Comparison of ENCODE assay signal across 1 cellular context in genomic region chr20:3811421-3812258, GRCh38.
TF ChIP-seq lines count a peak whose summit lies in the region.

No MANE protein-coding gene starts in this region.

TF ChIP-seq in HepG2, 621 proteins besides CTCF, POLR2A, EP300 and RAD21 (continued from another document and continues in another):
- TF ChIP-seq NFAT5 (CRISPR knock-in tag; IDR thresholded peaks at IDR 0.05): peak; percentile 96
- peak; percentile 94 for TF ChIP-seq HDAC2 (CRISPR knock-in tag; IDR thresholded peaks at IDR 0.05)
- TF ChIP-seq HNRNPH1 (optimal IDR thresholded peaks at IDR 0.05; ENCODE audit: low read depth, low read length): peak; percentile 54
- no peak for TF ChIP-seq ZNF549 (CRISPR knock-in tag; IDR thresholded peaks at IDR 0.05)
- TF ChIP-seq ZBTB14 (CRISPR knock-in tag; IDR thresholded peaks at IDR 0.05): peak; percentile 68; the same call in 1 of the 2 replicates
- TF ChIP-seq ZBTB20 (CRISPR knock-in tag; IDR thresholded peaks at IDR 0.05; ENCODE audit: borderline replicate concordance, low read depth): peak; percentile 98; the same call in 1 of the 2 replicates
- TF ChIP-seq SAP130 (CRISPR knock-in tag; IDR thresholded peaks at IDR 0.05; ENCODE audit: low read depth): peak; percentile 99
- TF ChIP-seq YY1 (IDR thresholded peaks at IDR 0.05; ENCODE audit: insufficient read depth, insufficient replicate concordance, low read depth, low read length): peak; percentile 60
- peak; percentile 98 for TF ChIP-seq ZNF772 (CRISPR knock-in tag; IDR thresholded peaks at IDR 0.05)
- TF ChIP-seq ZNF747 (CRISPR knock-in tag; IDR thresholded peaks at IDR 0.05; ENCODE audit: borderline replicate concordance): peak; percentile 91; the same call in 1 of the 2 replicates
- peak; percentile 94 for TF ChIP-seq SMAD3 (CRISPR knock-in tag; IDR thresholded peaks at IDR 0.05)
- 0 out of 2 replicates have a peak, but pooled peaks have one; percentile 34 for TF ChIP-seq GTF3A (CRISPR knock-in tag; conservative IDR thresholded peaks at IDR 0.05)
- TF ChIP-seq ZNF597 (CRISPR knock-in tag; IDR thresholded peaks at IDR 0.05): no peak
- peak; percentile 93; the same call in 1 of the 2 replicates for TF ChIP-seq ZNF253 (CRISPR knock-in tag; IDR thresholded peaks at IDR 0.05; ENCODE audit: borderline replicate concordance)
- peak; percentile 60 for TF ChIP-seq PCBP2 (optimal IDR thresholded peaks at IDR 0.05; ENCODE audit: low read depth, low read length, poor library complexity, severe bottlenecking)
- TF ChIP-seq NFE2L1 (CRISPR knock-in tag; IDR thresholded peaks at IDR 0.05; ENCODE audit: borderline replicate concordance): no peak
- TF ChIP-seq ZNF839 (CRISPR knock-in tag; IDR thresholded peaks at IDR 0.05; ENCODE audit: borderline replicate concordance): peak; percentile 88; the same call in 1 of the 2 replicates
- TF ChIP-seq ZNF850 (CRISPR knock-in tag; conservative IDR thresholded peaks at IDR 0.05): no peak
- 0 out of 2 replicates have a peak, but pooled peaks have one; percentile 32 for TF ChIP-seq ZNF513 (CRISPR knock-in tag; conservative IDR thresholded peaks at IDR 0.05)
- TF ChIP-seq TFDP2 (CRISPR knock-in tag; IDR thresholded peaks at IDR 0.05): peak; percentile 92
- TF ChIP-seq SYNCRIP (IDR thresholded peaks at IDR 0.05; ENCODE audit: insufficient read depth, low read depth, low read length): no peak
- TF ChIP-seq ZMYM3 (CRISPR knock-in tag; IDR thresholded peaks at IDR 0.05): peak; percentile 83
- TF ChIP-seq CAMTA2 (CRISPR knock-in tag; IDR thresholded peaks at IDR 0.05; ENCODE audit: borderline replicate concordance): no peak
- peak; percentile 87; the same call in 1 of the 2 replicates for TF ChIP-seq CHD4 (IDR thresholded peaks at IDR 0.05; ENCODE audit: borderline replicate concordance, low read length)
- peak; percentile 99 for TF ChIP-seq ZNF552 (CRISPR knock-in tag; IDR thresholded peaks at IDR 0.05; ENCODE audit: borderline replicate concordance)
- TF ChIP-seq ZSCAN12 (CRISPR knock-in tag; IDR thresholded peaks at IDR 0.05): peak; percentile 95; the same call in 1 of the 2 replicates
- no peak for TF ChIP-seq PLSCR1 (CRISPR knock-in tag; IDR thresholded peaks at IDR 0.05; ENCODE audit: borderline replicate concordance)
- TF ChIP-seq ZNF343 (CRISPR knock-in tag; IDR thresholded peaks at IDR 0.05): peak; percentile 82; the same call in 1 of the 2 replicates
- TF ChIP-seq CBX5 (CRISPR knock-in tag; IDR thresholded peaks at IDR 0.05; ENCODE audit: borderline replicate concordance): peak; percentile 95; the same call in 1 of the 2 replicates
- no peak; the same call in 1 of the 2 replicates for TF ChIP-seq ZNF557 (CRISPR knock-in tag; IDR thresholded peaks at IDR 0.05)
- TF ChIP-seq NRL (CRISPR knock-in tag; IDR thresholded peaks at IDR 0.05; ENCODE audit: borderline replicate concordance): peak; percentile 99
- TF ChIP-seq ZNF138 (CRISPR knock-in tag; IDR thresholded peaks at IDR 0.05; ENCODE audit: low read depth): no peak
- TF ChIP-seq SIN3B (IDR thresholded peaks at IDR 0.05; ENCODE audit: low read length): no peak
- TF ChIP-seq PRDM4 (CRISPR knock-in tag; IDR thresholded peaks at IDR 0.05; ENCODE audit: borderline replicate concordance): no peak
- TF ChIP-seq ZBTB38 (CRISPR knock-in tag; IDR thresholded peaks at IDR 0.05): peak; percentile 94
- peak; percentile 98 for TF ChIP-seq SRY (CRISPR knock-in tag; IDR thresholded peaks at IDR 0.05)
- peak; percentile 92 for TF ChIP-seq TP53 (CRISPR knock-in tag; conservative IDR thresholded peaks at IDR 0.05)
- peak; percentile 94 for TF ChIP-seq ZSCAN25 (CRISPR knock-in tag; IDR thresholded peaks at IDR 0.05)
- 0 out of 2 replicates have a peak, but pooled peaks have one; percentile 16 for TF ChIP-seq CREM (IDR thresholded peaks at IDR 0.05)
- TF ChIP-seq CREM (CRISPR knock-in tag; IDR thresholded peaks at IDR 0.05): no peak
- TF ChIP-seq ERF (CRISPR knock-in tag; IDR thresholded peaks at IDR 0.05): peak; percentile 99
- peak in 1 of 2 experiments; percentile 99; a peak in 2 of 4 replicates for TF ChIP-seq KLF16 (CRISPR knock-in tag; IDR thresholded peaks at IDR 0.05)
- TF ChIP-seq TIGD3 (CRISPR knock-in tag; IDR thresholded peaks at IDR 0.05; ENCODE audit: borderline replicate concordance): peak; percentile 98; the same call in 1 of the 2 replicates
- no peak for TF ChIP-seq CCAR2 (optimal IDR thresholded peaks at IDR 0.05; ENCODE audit: low read depth, low read length)
- TF ChIP-seq THRA (CRISPR knock-in tag; IDR thresholded peaks at IDR 0.05; ENCODE audit: borderline replicate concordance): peak; percentile 88
- peak; percentile 93 for TF ChIP-seq ZNF878 (CRISPR knock-in tag; IDR thresholded peaks at IDR 0.05)
- 0 out of 2 replicates have a peak, but pooled peaks have one; percentile 34 for TF ChIP-seq RFXANK (CRISPR knock-in tag; IDR thresholded peaks at IDR 0.05)
- TF ChIP-seq MAFG (CRISPR knock-in tag; IDR thresholded peaks at IDR 0.05): no peak
- peak; percentile 99 for TF ChIP-seq ZNF232 (CRISPR knock-in tag; IDR thresholded peaks at IDR 0.05; ENCODE audit: borderline replicate concordance)
